ENCODE assay signal across 9 cellular contexts in genomic region chr5:158875272-158875679, GRCh38.
DNase-seq lines count a peak whose midpoint lies in the region; ATAC-seq lines count a peak whose summit lies in the region.
"Had no signal": no experiment of that assay in that cellular context is flagged by ENCODE, and none has a peak within 500 bp of the region (broad histone marks: within the 10 kb centered on the region; RNA-seq: fewer than 3 reads in every experiment).

No MANE protein-coding gene starts in this region.

- no peaks in the 10 kb centered on the region for H3K36me3 Mint-ChIP-seq in effector memory CD8-positive, alpha-beta T cell (ENCODE audit: insufficient read depth)
- no peaks in the 10 kb centered on the region for H3K36me3 Mint-ChIP-seq in stimulated activated effector memory CD8-positive, alpha-beta T cell treated with anti-CD3 and anti-CD28 coated beads, Interleukin-12 subunit alpha, Interleukin-12 subunit beta, amount 100 ng/mL, for 72 hours
- H3K36me3 Mint-ChIP-seq: brain had no signal

- peaks cover 3 to 21% of the 10 kb centered on the region in 2 donors for H3K4me1 Mint-ChIP-seq in effector memory CD8-positive, alpha-beta T cell (ENCODE audit: low read depth in 2 of 2)
- peaks cover 18% of the 10 kb centered on the region for H3K4me1 Mint-ChIP-seq in stimulated activated effector memory CD8-positive, alpha-beta T cell treated with anti-CD3 and anti-CD28 coated beads, Interleukin-12 subunit alpha, Interleukin-12 subunit beta, amount 100 ng/mL, for 72 hours

- DNase-seq in NCI-H1694 treated with DMSO at 0.1 percent for 48 hours (lab: John Stamatoyannopoulos, UW) = peak; percentile 28
- no peak for DNase-seq in NCI-H1694 (lab: John Stamatoyannopoulos, UW)
- DNase-seq in M059J (ENCODE audit: low read depth) = peak; percentile 38
- no peak for DNase-seq in effector memory CD8-positive, alpha-beta T cell
- no peak for DNase-seq in stimulated activated effector memory CD8-positive, alpha-beta T cell treated with anti-CD3 and anti-CD28 coated beads, Interleukin-12 subunit alpha, Interleukin-12 subunit beta, amount 100 ng/mL, for 72 hours (ENCODE audit: low spot score in 2 of 2)
- DNase-seq in activated CD4-positive, alpha-beta T cell treated with anti-CD3 and anti-CD28 coated beads, Interleukin-2, amount 50 U/mL, for 48 hours = no peak

- peak overlapping the region; percentile 72 to 83 for H3K4me3 Mint-ChIP-seq in effector memory CD8-positive, alpha-beta T cell
- H3K4me3 Mint-ChIP-seq in stimulated activated effector memory CD8-positive, alpha-beta T cell treated with anti-CD3 and anti-CD28 coated beads, Interleukin-12 subunit alpha, Interleukin-12 subunit beta, amount 100 ng/mL, for 72 hours = peak overlapping the region; percentile 38

- H3K27ac Mint-ChIP-seq in effector memory CD8-positive, alpha-beta T cell = peak overlapping the region; percentile 82 to 84
- peak overlapping the region; percentile 21 for H3K27ac Mint-ChIP-seq in stimulated activated effector memory CD8-positive, alpha-beta T cell treated with anti-CD3 and anti-CD28 coated beads, Interleukin-12 subunit alpha, Interleukin-12 subunit beta, amount 100 ng/mL, for 72 hours

- peaks cover 17 to 41% of the 10 kb centered on the region in 2 donors for H3K27me3 Mint-ChIP-seq in effector memory CD8-positive, alpha-beta T cell

- ATAC-seq in effector memory CD8-positive, alpha-beta T cell (replicated peaks) = no peak
- peak; percentile 82 for ATAC-seq in stimulated activated effector memory CD8-positive, alpha-beta T cell treated with anti-CD3 and anti-CD28 coated beads, Interleukin-12 subunit alpha, Interleukin-12 subunit beta, amount 100 ng/mL, for 72 hours
- ATAC-seq in GM21447 (IDR thresholded peaks at IDR 0.05; ENCODE audit: unreplicated experiment) (no peak), HG03159 (IDR thresholded peaks at IDR 0.05; ENCODE audit: unreplicated experiment) (no peak)

- no peaks in the 10 kb centered on the region for H3K9me3 Mint-ChIP-seq in effector memory CD8-positive, alpha-beta T cell
- no peaks in the 10 kb centered on the region for H3K9me3 Mint-ChIP-seq in stimulated activated effector memory CD8-positive, alpha-beta T cell treated with anti-CD3 and anti-CD28 coated beads, Interleukin-12 subunit alpha, Interleukin-12 subunit beta, amount 100 ng/mL, for 72 hours
- H3K9me3 Mint-ChIP-seq: brain had no signal

Comparison
In these comparisons a context has a peak if more than half of its experiments do, and no peak if none do; other contexts are left out.
1. DNase-seq: peak in NCI-H1694 treated with DMSO at 0.1 percent for 48 hours (single experiment) and M059J (single experiment); none in NCI-H1694 (single experiment), effector memory CD8-positive, alpha-beta T cell (0 of 3), stimulated activated effector memory CD8-positive, alpha-beta T cell treated with anti-CD3 and anti-CD28 coated beads, Interleukin-12 subunit alpha, Interleukin-12 subunit beta, amount 100 ng/mL, for 72 hours (0 of 2) and activated CD4-positive, alpha-beta T cell treated with anti-CD3 and anti-CD28 coated beads, Interleukin-2, amount 50 U/mL, for 48 hours (0 of 2).